1 cellular context compared by ENCODE assay signal in genomic region chr18:77130229-77131099, GRCh38.
TF ChIP-seq lines count a peak whose summit lies in the region.

No MANE protein-coding gene starts in this region.

TF ChIP-seq in H1, 55 proteins besides CTCF, POLR2A, EP300 and RAD21 (continued from another document):
- TF ChIP-seq NANOG (IDR thresholded peaks at IDR 0.05; ENCODE audit: insufficient read depth, low read depth, low read length, poor library complexity, severe bottlenecking), result no peak
- TF ChIP-seq EGR1 (IDR thresholded peaks at IDR 0.05; ENCODE audit: borderline replicate concordance, low read depth, low read length), result no peak
- no peak for TF ChIP-seq CREB1 (IDR thresholded peaks at IDR 0.05)
- TF ChIP-seq ATF3 (IDR thresholded peaks at IDR 0.05; ENCODE audit: insufficient read depth, low read depth, low read length), result no peak
- TF ChIP-seq TAF1 (IDR thresholded peaks at IDR 0.05; ENCODE audit: low read depth, low read length), result no peak
- no peak for TF ChIP-seq KDM5A (IDR thresholded peaks at IDR 0.05; ENCODE audit: low read length)
- TF ChIP-seq KDM4A (IDR thresholded peaks at IDR 0.05; ENCODE audit: low read depth, low read length, severe bottlenecking), result no peak
- TF ChIP-seq YY1 (IDR thresholded peaks at IDR 0.05; ENCODE audit: low read depth, low read length), result no peak
- no peak for TF ChIP-seq USF2 (IDR thresholded peaks at IDR 0.05; ENCODE audit: low read length)
- TF ChIP-seq SIN3A (conservative IDR thresholded peaks at IDR 0.05 in 1 of 2, IDR thresholded peaks at IDR 0.05 in 1 of 2; ENCODE audit: low read depth in 1 of 2, low read length in 2 of 2), result no peak
- no peak for TF ChIP-seq RXRA (IDR thresholded peaks at IDR 0.05; ENCODE audit: insufficient read depth, low read depth, low read length)
- TF ChIP-seq TAF7 (optimal IDR thresholded peaks at IDR 0.05; ENCODE audit: borderline replicate concordance, low read depth, low read length), result no peak
- no peak for TF ChIP-seq BRCA1 (IDR thresholded peaks at IDR 0.05; ENCODE audit: low read depth, low read length)
- no peak for TF ChIP-seq E2F6 (IDR thresholded peaks at IDR 0.05)
- TF ChIP-seq MAFK (IDR thresholded peaks at IDR 0.05; ENCODE audit: low read depth, low read length), result no peak
- TF ChIP-seq RBBP5 (IDR thresholded peaks at IDR 0.05; ENCODE audit: borderline replicate concordance, low read depth, low read length), result no peak
- no peak for TF ChIP-seq CHD2 (IDR thresholded peaks at IDR 0.05; ENCODE audit: low read length)
- no peak for TF ChIP-seq ATF2 (IDR thresholded peaks at IDR 0.05; ENCODE audit: low read length)
- TF ChIP-seq CBX8 (IDR thresholded peaks at IDR 0.05; ENCODE audit: borderline replicate concordance, low read depth, low read length), result no peak
